Comparison of ENCODE assay signal across 2 cellular contexts in the genomic region with DNA sequence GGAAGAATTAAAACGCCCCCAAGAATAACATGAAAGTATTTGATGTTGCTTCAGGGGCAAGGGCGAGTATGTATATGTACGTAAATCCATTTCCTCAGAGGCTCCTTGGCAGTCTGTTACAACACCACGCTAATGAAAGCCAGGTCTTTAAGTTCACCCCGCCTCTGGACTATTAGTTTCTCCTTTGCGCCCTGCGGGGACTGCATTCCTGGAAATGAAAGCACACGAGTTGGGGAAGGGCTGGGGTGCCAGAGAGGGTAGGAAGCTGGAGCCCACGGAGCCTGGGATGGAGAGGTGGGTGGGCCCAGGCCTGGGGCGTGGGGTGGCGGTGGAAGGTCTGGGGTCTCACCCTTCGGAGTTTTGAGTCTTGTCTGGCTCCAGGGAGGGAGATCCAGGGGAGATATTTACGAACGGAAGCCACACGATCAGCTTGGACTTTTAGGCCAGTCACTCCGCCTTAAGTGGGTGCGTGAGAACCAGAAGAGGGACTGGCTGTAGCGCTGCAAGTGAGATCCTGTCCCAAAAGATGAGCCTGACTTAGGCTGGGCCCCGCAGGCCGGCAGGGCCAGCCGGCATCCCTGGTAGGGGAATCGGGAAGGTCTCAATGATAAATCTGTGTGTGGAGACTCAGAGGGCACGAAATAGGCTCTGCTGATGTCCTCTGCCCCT.
TF ChIP-seq lines count a peak whose summit lies in the region.

No MANE protein-coding gene starts in this region.

TF ChIP-seq in SK-N-SH, 30 proteins besides CTCF, POLR2A, EP300 and RAD21 (continued from another document):
- no peak for TF ChIP-seq TEAD4 (IDR thresholded peaks at IDR 0.05; ENCODE audit: borderline replicate concordance, insufficient read depth)
- TF ChIP-seq GATA2 (CRISPR knock-in tag; IDR thresholded peaks at IDR 0.05) = no peak
- TF ChIP-seq, protein P1, sequence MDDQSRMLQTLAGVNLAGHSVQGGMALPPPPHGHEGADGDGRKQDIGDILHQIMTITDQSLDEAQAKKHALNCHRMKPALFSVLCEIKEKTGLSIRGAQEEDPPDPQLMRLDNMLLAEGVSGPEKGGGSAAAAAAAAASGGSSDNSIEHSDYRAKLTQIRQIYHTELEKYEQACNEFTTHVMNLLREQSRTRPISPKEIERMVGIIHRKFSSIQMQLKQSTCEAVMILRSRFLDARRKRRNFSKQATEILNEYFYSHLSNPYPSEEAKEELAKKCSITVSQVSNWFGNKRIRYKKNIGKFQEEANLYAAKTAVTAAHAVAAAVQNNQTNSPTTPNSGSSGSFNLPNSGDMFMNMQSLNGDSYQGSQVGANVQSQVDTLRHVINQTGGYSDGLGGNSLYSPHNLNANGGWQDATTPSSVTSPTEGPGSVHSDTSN (IDR thresholded peaks at IDR 0.05) = no peak
- TF ChIP-seq, protein P2, sequence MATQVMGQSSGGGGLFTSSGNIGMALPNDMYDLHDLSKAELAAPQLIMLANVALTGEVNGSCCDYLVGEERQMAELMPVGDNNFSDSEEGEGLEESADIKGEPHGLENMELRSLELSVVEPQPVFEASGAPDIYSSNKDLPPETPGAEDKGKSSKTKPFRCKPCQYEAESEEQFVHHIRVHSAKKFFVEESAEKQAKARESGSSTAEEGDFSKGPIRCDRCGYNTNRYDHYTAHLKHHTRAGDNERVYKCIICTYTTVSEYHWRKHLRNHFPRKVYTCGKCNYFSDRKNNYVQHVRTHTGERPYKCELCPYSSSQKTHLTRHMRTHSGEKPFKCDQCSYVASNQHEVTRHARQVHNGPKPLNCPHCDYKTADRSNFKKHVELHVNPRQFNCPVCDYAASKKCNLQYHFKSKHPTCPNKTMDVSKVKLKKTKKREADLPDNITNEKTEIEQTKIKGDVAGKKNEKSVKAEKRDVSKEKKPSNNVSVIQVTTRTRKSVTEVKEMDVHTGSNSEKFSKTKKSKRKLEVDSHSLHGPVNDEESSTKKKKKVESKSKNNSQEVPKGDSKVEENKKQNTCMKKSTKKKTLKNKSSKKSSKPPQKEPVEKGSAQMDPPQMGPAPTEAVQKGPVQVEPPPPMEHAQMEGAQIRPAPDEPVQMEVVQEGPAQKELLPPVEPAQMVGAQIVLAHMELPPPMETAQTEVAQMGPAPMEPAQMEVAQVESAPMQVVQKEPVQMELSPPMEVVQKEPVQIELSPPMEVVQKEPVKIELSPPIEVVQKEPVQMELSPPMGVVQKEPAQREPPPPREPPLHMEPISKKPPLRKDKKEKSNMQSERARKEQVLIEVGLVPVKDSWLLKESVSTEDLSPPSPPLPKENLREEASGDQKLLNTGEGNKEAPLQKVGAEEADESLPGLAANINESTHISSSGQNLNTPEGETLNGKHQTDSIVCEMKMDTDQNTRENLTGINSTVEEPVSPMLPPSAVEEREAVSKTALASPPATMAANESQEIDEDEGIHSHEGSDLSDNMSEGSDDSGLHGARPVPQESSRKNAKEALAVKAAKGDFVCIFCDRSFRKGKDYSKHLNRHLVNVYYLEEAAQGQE (IDR thresholded peaks at IDR 0.05; ENCODE audit: low read depth, low read length) = no peak

TF ChIP-seq in SK-N-SH treated with all-trans-retinoic acid at 6 μM for 48 hours, 23 proteins besides CTCF, POLR2A, EP300 and RAD21 (continued from another document):
- TF ChIP-seq, protein P3, sequence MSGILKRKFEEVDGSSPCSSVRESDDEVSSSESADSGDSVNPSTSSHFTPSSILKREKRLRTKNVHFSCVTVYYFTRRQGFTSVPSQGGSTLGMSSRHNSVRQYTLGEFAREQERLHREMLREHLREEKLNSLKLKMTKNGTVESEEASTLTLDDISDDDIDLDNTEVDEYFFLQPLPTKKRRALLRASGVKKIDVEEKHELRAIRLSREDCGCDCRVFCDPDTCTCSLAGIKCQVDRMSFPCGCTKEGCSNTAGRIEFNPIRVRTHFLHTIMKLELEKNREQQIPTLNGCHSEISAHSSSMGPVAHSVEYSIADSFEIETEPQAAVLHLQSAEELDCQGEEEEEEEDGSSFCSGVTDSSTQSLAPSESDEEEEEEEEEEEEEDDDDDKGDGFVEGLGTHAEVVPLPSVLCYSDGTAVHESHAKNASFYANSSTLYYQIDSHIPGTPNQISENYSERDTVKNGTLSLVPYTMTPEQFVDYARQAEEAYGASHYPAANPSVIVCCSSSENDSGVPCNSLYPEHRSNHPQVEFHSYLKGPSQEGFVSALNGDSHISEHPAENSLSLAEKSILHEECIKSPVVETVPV (CRISPR knock-in tag; IDR thresholded peaks at IDR 0.05) = no peak
- no peak for TF ChIP-seq OSR1 (CRISPR knock-in tag; IDR thresholded peaks at IDR 0.05)
- TF ChIP-seq, protein P4, sequence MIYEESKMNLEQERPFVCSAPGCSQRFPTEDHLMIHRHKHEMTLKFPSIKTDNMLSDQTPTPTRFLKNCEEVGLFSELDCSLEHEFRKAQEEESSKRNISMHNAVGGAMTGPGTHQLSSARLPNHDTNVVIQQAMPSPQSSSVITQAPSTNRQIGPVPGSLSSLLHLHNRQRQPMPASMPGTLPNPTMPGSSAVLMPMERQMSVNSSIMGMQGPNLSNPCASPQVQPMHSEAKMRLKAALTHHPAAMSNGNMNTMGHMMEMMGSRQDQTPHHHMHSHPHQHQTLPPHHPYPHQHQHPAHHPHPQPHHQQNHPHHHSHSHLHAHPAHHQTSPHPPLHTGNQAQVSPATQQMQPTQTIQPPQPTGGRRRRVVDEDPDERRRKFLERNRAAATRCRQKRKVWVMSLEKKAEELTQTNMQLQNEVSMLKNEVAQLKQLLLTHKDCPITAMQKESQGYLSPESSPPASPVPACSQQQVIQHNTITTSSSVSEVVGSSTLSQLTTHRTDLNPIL (CRISPR knock-in tag; IDR thresholded peaks at IDR 0.05; ENCODE audit: low read depth) = no peak
- no peak for TF ChIP-seq TCF4 (CRISPR knock-in tag; IDR thresholded peaks at IDR 0.05; ENCODE audit: borderline replicate concordance)
